23 cellular contexts compared by ENCODE assay signal in genomic region chr12:128047266-128048060, GRCh38.
"Had no signal": no experiment of that assay in that cellular context is flagged by ENCODE, and none has a peak within 500 bp of the region (broad histone marks: within the 10 kb centered on the region; RNA-seq: fewer than 3 reads in every experiment).

No MANE protein-coding gene starts in this region.

- H3K4me3 ChIP-seq: coronary artery, lower lobe of right lung, right lobe of liver, suprapubic skin, transverse colon, vagina had no signal

- ATAC-seq: activated CD8-positive, alpha-beta T cell treated with anti-CD3 and anti-CD28 coated beads for 36 hours; activated naive CD8-positive, alpha-beta T cell treated with anti-CD3 and anti-CD28 coated beads, Interleukin-2, amount 50 U/mL, for 24 hours; lower lobe of right lung; natural killer cell; right lobe of liver; stimulated activated naive CD8-positive, alpha-beta T cell treated with anti-CD3 and anti-CD28 coated beads, Interleukin-15, amount 100 ng/mL, for 72 hours had no signal

- H3K36me3 ChIP-seq: lower lobe of right lung, right lobe of liver, suprapubic skin, transverse colon, vagina had no signal

- FAIRE-seq: frontal cortex, small intestine had no signal

- H3K9ac ChIP-seq: parathyroid adenoma had no signal

- H3K79me2 ChIP-seq: parathyroid adenoma had no signal

- DNase-seq: activated CD4-positive, alpha-beta T cell treated with anti-CD3 and anti-CD28 coated beads for 48 hours; activated CD4-positive, CD25-positive, alpha-beta regulatory T cell; activated CD8-positive, alpha-beta T cell treated with anti-CD3 and anti-CD28 coated beads for 36 hours; activated naive CD4-positive, alpha-beta T cell treated with Interleukin-2 at 50 U/mL for 16 hours; activated naive CD8-positive, alpha-beta T cell treated with anti-CD3 and anti-CD28 coated beads, Interleukin-2, amount 50 U/mL, for 24 hours; activated T-cell treated with anti-CD3 and anti-CD28 coated beads, Interleukin-2, amount 50 U/mL, for 24 hours; anterior cingulate cortex; effector CD4-positive, alpha-beta T cell; hypothalamus; islet precursor cell; lower lobe of right lung; natural killer cell; right lobe of liver; small intestine; stimulated activated CD4-positive, alpha-beta T cell treated with anti-CD3 and anti-CD28 coated beads, Interleukin-15, amount 100 ng/mL, for 24 hours; stimulated activated CD4-positive, alpha-beta T cell treated with anti-CD3 and anti-CD28 coated beads, Interleukin-2, amount 100 ng/mL, for 48 hours; stimulated activated naive CD8-positive, alpha-beta T cell treated with anti-CD3 and anti-CD28 coated beads, Interleukin-15, amount 100 ng/mL, for 72 hours; transverse colon had no signal

- H2AFZ ChIP-seq: parathyroid adenoma had no signal

- H3K27ac ChIP-seq: coronary artery, lower lobe of right lung, parathyroid adenoma, right lobe of liver, suprapubic skin, transverse colon, vagina had no signal

- H3K4me1 ChIP-seq: lower lobe of right lung, parathyroid adenoma, right lobe of liver, suprapubic skin, transverse colon, vagina had no signal

- H3K9me3 ChIP-seq: lower lobe of right lung, right lobe of liver, suprapubic skin, transverse colon, vagina had no signal

- H3K27me3 ChIP-seq: right lobe of liver, suprapubic skin, transverse colon, vagina had no signal
